1 cellular context compared by ENCODE assay signal in the genomic region with DNA sequence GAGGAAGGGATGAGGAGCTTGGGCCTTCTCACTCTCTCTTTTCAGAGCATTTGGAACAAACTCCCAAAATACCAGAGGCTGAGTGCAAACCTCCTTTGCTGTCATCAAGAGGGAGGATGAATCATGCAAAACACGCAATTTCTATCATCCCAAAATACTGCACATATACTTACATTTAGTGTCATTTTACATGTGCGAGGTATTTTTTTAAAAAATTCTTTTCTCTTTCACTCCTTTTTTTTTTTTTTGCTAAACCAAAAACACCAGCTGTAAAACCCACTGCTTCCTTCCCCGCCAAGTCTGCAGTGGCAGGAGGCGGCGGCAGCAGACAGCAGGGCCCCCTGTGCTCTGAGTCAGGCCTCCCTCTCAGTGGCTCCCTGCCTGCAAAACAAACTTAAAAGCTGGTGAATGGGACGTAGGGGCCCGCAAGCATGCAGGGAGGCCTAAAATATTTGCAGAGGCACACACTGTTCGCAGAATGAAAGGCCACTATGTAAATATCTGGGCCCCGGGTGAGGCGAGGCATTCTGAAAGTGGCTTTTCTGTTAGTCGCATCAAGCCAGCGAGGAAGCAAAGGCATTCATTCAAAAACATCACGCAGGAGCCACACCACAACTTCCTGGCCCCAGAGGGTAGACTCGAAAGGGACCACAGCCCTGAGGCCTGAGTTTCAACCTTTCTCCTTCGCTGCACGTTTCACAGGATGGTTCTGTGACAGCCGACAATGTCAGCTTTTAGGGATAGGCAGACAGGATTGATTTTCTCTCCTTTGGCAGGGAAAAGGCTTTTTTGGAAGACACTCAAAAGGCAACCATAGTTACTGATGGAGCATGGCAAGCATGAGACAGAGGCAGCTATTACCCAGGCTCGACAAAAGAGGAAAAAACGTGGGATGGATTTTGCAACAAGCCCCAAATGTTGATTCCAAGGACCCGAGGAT.
TF ChIP-seq lines count a peak whose summit lies in the region.

No MANE protein-coding gene starts in this region.

TF ChIP-seq in GM23338, 12 proteins besides CTCF, POLR2A, EP300 and RAD21 (continued from another document):
- TF ChIP-seq, protein P1, sequence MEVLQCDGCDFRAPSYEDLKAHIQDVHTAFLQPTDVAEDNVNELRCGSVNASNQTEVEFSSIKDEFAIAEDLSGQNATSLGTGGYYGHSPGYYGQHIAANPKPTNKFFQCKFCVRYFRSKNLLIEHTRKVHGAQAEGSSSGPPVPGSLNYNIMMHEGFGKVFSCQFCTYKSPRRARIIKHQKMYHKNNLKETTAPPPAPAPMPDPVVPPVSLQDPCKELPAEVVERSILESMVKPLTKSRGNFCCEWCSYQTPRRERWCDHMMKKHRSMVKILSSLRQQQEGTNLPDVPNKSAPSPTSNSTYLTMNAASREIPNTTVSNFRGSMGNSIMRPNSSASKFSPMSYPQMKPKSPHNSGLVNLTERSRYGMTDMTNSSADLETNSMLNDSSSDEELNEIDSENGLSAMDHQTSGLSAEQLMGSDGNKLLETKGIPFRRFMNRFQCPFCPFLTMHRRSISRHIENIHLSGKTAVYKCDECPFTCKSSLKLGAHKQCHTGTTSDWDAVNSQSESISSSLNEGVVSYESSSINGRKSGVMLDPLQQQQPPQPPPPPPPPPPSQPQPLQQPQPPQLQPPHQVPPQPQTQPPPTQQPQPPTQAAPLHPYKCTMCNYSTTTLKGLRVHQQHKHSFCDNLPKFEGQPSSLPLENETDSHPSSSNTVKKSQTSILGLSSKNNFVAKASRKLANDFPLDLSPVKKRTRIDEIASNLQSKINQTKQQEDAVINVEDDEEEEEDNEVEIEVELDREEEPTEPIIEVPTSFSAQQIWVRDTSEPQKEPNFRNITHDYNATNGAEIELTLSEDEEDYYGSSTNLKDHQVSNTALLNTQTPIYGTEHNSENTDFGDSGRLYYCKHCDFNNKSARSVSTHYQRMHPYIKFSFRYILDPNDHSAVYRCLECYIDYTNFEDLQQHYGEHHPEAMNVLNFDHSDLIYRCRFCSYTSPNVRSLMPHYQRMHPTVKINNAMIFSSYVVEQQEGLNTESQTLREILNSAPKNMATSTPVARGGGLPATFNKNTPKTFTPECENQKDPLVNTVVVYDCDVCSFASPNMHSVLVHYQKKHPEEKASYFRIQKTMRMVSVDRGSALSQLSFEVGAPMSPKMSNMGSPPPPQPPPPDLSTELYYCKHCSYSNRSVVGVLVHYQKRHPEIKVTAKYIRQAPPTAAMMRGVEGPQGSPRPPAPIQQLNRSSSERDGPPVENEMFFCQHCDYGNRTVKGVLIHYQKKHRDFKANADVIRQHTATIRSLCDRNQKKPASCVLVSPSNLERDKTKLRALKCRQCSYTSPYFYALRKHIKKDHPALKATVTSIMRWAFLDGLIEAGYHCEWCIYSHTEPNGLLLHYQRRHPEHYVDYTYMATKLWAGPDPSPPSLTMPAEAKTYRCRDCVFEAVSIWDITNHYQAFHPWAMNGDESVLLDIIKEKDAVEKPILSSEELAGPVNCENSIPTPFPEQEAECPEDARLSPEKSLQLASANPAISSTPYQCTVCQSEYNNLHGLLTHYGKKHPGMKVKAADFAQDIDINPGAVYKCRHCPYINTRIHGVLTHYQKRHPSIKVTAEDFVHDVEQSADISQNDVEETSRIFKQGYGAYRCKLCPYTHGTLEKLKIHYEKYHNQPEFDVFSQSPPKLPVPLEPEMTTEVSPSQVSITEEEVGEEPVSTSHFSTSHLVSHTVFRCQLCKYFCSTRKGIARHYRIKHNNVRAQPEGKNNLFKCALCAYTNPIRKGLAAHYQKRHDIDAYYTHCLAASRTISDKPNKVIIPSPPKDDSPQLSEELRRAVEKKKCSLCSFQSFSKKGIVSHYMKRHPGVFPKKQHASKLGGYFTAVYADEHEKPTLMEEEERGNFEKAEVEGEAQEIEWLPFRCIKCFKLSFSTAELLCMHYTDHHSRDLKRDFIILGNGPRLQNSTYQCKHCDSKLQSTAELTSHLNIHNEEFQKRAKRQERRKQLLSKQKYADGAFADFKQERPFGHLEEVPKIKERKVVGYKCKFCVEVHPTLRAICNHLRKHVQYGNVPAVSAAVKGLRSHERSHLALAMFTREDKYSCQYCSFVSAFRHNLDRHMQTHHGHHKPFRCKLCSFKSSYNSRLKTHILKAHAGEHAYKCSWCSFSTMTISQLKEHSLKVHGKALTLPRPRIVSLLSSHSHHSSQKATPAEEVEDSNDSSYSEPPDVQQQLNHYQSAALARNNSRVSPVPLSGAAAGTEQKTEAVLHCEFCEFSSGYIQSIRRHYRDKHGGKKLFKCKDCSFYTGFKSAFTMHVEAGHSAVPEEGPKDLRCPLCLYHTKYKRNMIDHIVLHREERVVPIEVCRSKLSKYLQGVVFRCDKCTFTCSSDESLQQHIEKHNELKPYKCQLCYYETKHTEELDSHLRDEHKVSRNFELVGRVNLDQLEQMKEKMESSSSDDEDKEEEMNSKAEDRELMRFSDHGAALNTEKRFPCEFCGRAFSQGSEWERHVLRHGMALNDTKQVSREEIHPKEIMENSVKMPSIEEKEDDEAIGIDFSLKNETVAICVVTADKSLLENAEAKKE (CRISPR knock-in tag; IDR thresholded peaks at IDR 0.05): no peak
- TF ChIP-seq NANOG (IDR thresholded peaks at IDR 0.05; ENCODE audit: borderline replicate concordance) (no peak), CREB1 (CRISPR knock-in tag; IDR thresholded peaks at IDR 0.05; ENCODE audit: low read depth) (no peak), EZH2phosphoT487 (IDR thresholded peaks at IDR 0.05; ENCODE audit: unreplicated experiment) (no peak), EZH2 (IDR thresholded peaks at IDR 0.05; ENCODE audit: low read depth, unreplicated experiment) (no peak), ZNF114 (CRISPR knock-in tag; IDR thresholded peaks at IDR 0.05) (no peak), JUNB (IDR thresholded peaks at IDR 0.05; ENCODE audit: unreplicated experiment) (no peak), STAT1 (IDR thresholded peaks at IDR 0.05; ENCODE audit: unreplicated experiment) (no peak), ZNF331 (CRISPR knock-in tag; IDR thresholded peaks at IDR 0.05; ENCODE audit: low read depth) (no peak), POLR2AphosphoS5 (IDR thresholded peaks at IDR 0.05; ENCODE audit: low read depth) (no peak)
- TF ChIP-seq, protein P2, sequence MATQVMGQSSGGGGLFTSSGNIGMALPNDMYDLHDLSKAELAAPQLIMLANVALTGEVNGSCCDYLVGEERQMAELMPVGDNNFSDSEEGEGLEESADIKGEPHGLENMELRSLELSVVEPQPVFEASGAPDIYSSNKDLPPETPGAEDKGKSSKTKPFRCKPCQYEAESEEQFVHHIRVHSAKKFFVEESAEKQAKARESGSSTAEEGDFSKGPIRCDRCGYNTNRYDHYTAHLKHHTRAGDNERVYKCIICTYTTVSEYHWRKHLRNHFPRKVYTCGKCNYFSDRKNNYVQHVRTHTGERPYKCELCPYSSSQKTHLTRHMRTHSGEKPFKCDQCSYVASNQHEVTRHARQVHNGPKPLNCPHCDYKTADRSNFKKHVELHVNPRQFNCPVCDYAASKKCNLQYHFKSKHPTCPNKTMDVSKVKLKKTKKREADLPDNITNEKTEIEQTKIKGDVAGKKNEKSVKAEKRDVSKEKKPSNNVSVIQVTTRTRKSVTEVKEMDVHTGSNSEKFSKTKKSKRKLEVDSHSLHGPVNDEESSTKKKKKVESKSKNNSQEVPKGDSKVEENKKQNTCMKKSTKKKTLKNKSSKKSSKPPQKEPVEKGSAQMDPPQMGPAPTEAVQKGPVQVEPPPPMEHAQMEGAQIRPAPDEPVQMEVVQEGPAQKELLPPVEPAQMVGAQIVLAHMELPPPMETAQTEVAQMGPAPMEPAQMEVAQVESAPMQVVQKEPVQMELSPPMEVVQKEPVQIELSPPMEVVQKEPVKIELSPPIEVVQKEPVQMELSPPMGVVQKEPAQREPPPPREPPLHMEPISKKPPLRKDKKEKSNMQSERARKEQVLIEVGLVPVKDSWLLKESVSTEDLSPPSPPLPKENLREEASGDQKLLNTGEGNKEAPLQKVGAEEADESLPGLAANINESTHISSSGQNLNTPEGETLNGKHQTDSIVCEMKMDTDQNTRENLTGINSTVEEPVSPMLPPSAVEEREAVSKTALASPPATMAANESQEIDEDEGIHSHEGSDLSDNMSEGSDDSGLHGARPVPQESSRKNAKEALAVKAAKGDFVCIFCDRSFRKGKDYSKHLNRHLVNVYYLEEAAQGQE (IDR thresholded peaks at IDR 0.05; ENCODE audit: unreplicated experiment): no peak
TF ChIP-seq in GM23338: peak in this region for 0.
